ENCODE assay signal across 10 cellular contexts in genomic region chr1:158830904-158831507, GRCh38. TPM values are rescaled to one million over a fixed set of nuclear protein-coding genes. Genes with fewer than 3 reads are reported as not detected.
DNase-seq lines count a peak whose midpoint lies in the region; ATAC-seq and TF ChIP-seq lines count a peak whose summit lies in the region.
"Had no signal": no experiment of that assay in that cellular context is flagged by ENCODE, and none has a peak within 500 bp of the region (broad histone marks: within the 10 kb centered on the region; RNA-seq: fewer than 3 reads in every experiment).

Gene MNDA, plus strand, starts transcription at chr1:158831351. Its CDS starts 10,803 bp downstream, at chr1:158842154.

- H3K4me1 Mint-ChIP-seq in HFFc6 (ENCODE audit: low read depth), result no peaks in the 10 kb centered on the region
- H3K4me1 Mint-ChIP-seq: nephron had no signal

- H3K27ac Mint-ChIP-seq in HFFc6, result no peak within 1 kb of the TSS
- H3K27ac Mint-ChIP-seq: nephron had no signal

- no peak within 1 kb of the TSS for H3K4me3 Mint-ChIP-seq in HFFc6
- H3K4me3 Mint-ChIP-seq: nephron had no signal

- DNase-seq in OCI-M1 (lab: John Stamatoyannopoulos, UW), result peak; percentile 95
- DNase-seq in putamen (ENCODE audit: low spot score), result peak; percentile 36
- no peak for DNase-seq in HFFc6
- DNase-seq in NCI-H524 treated with DMSO at 0.1 percent for 48 hours (lab: John Stamatoyannopoulos, UW), result no peak
- no peak for DNase-seq in stimulated activated CD4-positive, alpha-beta T cell treated with anti-CD3 and anti-CD28 coated beads, Interleukin-15, amount 100 ng/mL, for 24 hours
- DNase-seq in posterior cingulate gyrus, result no peak

- H3K9me3 Mint-ChIP-seq in HFFc6, result peaks cover 29% of the 10 kb centered on the region

- H3K27me3 Mint-ChIP-seq in HFFc6 (ENCODE audit: insufficient read depth), result no peaks in the 10 kb centered on the region

- TF ChIP-seq CTCF in HFFc6 (IDR thresholded peaks at IDR 0.05), result no peak

- H3K36me3 Mint-ChIP-seq in HFFc6 (ENCODE audit: low read depth), result no peaks in the 10 kb centered on the region; the same call in 1 of the 2 replicates

- peak; percentile 88 for ATAC-seq in GM19025 (IDR thresholded peaks at IDR 0.05; ENCODE audit: low read depth, unreplicated experiment)
- ATAC-seq in HG02840 (IDR thresholded peaks at IDR 0.05; ENCODE audit: low FRiP score, unreplicated experiment), result peak; percentile 91

- intact Hi-C loops in posterior cingulate gyrus (cut with DNase I), result no loop called here

RNA-seq across cellular contexts. Expression of gene MNDA, which starts in this region (rescaled TPM):
- total RNA-seq in HFFc6 (2021; fragmentation: NEBNext Ultra II Directional; extraction: Animal tissue kit (Norgen Biotek cat#: 25700)), result not detected
- total RNA-seq: astrocyte had no signal

Comparison
In these comparisons a context has a peak if more than half of its experiments do, and no peak if none do; other contexts are left out.
1. DNase-seq: peak in OCI-M1 (single experiment) and putamen (single experiment); none in HFFc6 (single experiment), NCI-H524 treated with DMSO at 0.1 percent for 48 hours (single experiment), stimulated activated CD4-positive, alpha-beta T cell treated with anti-CD3 and anti-CD28 coated beads, Interleukin-15, amount 100 ng/mL, for 24 hours (single experiment) and posterior cingulate gyrus (0 of 10).